Comparison of ENCODE assay signal across 8 cellular contexts in the genomic region with DNA sequence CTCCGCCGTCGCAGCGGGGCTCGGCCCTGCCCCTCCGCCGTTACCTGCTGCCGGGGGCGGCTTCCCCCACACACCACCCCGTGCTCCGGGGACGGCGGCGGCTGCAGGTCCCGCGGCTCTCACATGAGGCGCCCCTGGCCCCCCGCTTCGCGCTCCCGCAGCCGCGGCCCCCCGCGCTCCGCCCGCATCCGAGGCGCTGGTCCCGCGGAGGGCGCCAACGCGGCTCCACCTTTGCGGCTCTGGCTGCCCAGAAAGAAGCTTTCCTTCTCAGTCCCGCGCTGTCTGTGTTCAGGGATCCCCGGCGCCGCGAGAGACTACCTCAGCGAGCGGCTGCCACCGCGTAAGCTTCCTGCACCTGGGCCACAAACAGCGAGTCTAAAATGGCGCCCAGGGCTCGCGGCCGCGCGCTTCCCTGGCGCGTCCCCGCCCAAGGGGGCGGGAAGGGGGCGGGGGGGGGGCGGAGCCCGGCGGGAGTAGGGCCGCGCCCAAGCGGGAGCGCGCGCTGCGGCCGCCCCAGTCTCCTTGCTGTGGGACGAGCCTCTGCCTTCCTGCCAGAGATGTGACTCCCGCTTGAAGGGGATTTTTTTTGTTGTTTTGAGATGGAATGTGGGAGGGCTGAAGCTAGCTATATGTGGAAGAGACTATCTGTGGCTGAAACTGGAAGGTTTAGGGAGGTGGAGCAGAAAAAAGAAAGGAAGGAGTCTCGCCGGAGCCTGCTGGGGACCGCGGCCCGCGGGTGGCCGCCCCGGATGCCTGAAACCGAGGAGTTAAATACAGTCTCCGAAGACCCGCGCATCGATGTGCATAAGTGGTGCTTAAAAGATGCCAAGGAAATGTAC. TPM values are rescaled to one million over a fixed set of nuclear protein-coding genes. Genes with fewer than 3 reads are reported as not detected.
DNase-seq lines count a peak whose midpoint lies in the region; ATAC-seq lines count a peak whose summit lies in the region.

TSS of gene FBXL3 (minus strand) at position 377 of the 839 bp plus-strand sequence. CDS start 5,299 bp downstream, outside the sequence.

- H2BK15ac ChIP-seq in mesenchymal stem cell (ENCODE audit: low read depth, poor library complexity, severe bottlenecking), result peak within 1 kb of the TSS; percentile 55

- no peak within 1 kb of the TSS for H2AK5ac ChIP-seq in mesenchymal stem cell (ENCODE audit: low read length, severe bottlenecking)

- peak within 1 kb of the TSS; percentile 80 to 99 for H3K18ac ChIP-seq in mesenchymal stem cell (ENCODE audit: low read depth in 1 of 2, low read length in 2 of 2)

- peak within 1 kb of the TSS; percentile 55 to 89 for H3K4ac ChIP-seq in mesenchymal stem cell (ENCODE audit: low read depth in 1 of 2, low read length in 2 of 2)

- WGBS in mesenchymal stem cell, result under 1% methylated on average over 70 of the region's 83 CpGs

- H3K27me3 ChIP-seq in mesenchymal stem cell (ENCODE audit: control insufficient read depth in 1 of 2, insufficient read depth in 1 of 2, low read length in 2 of 2), result no peaks in the 10 kb centered on the region

- peak within 1 kb of the TSS in 1 of 2 experiments; percentile 93 for H3K14ac ChIP-seq in mesenchymal stem cell (ENCODE audit: low read length in 2 of 2)

- peak within 1 kb of the TSS; percentile 97 for H4K8ac ChIP-seq in mesenchymal stem cell (ENCODE audit: low read length)

- H3K27me3 Mint-ChIP-seq in effector memory CD8-positive, alpha-beta T cell, result peaks cover 7 to 9% of the 10 kb centered on the region in 2 donors

- peak within 1 kb of the TSS; percentile 97 for H2AFZ ChIP-seq in mesenchymal stem cell (ENCODE audit: low read depth, low read length)

- no peak within 1 kb of the TSS for H2BK12ac ChIP-seq in mesenchymal stem cell (ENCODE audit: low read length in 2 of 2)

- H3K27ac Mint-ChIP-seq in effector memory CD8-positive, alpha-beta T cell, result peak within 1 kb of the TSS; percentile 93 to 96

- no peaks in the 10 kb centered on the region for H3K79me1 ChIP-seq in mesenchymal stem cell (replicated peaks; ENCODE audit: low read length, poor library complexity, severe bottlenecking)

- peak; percentile 98 for DNase-seq in COLO668 (lab: John Stamatoyannopoulos, UW; ENCODE audit: unreplicated experiment)
- peak; percentile 62 for DNase-seq in HS-27A (ENCODE audit: low read depth)
- DNase-seq in NOMO-1 treated with dmso at 0.1 percent for 144 hours (lab: John Stamatoyannopoulos, UW; ENCODE audit: unreplicated experiment), result peak; percentile 65
- DNase-seq in activated CD8-positive, alpha-beta memory T cell treated with anti-CD3 and anti-CD28 coated beads for 48 hours (ENCODE audit: low read depth in 2 of 3, low spot score in 2 of 3), result peak; percentile 48 to 71 (median 62)
- peak; percentile 71 to 77 (median 75) for DNase-seq in effector memory CD8-positive, alpha-beta T cell
- peak; percentile 93 for DNase-seq in mesenchymal stem cell
- DNase-seq in stimulated activated CD8-positive, alpha-beta memory T cell treated with anti-CD3 and anti-CD28 coated beads, Interleukin-12 subunit alpha, Interleukin-12 subunit beta, amount 100 ng/mL, for 24 hours (ENCODE audit: extremely low read depth), result peak; percentile 58

- peak within 1 kb of the TSS; percentile 21 for H2BK120ac ChIP-seq in mesenchymal stem cell (ENCODE audit: low read depth, low read length)

- H3K36me3 ChIP-seq in mesenchymal stem cell (ENCODE audit: control insufficient read depth in 1 of 2, insufficient read depth in 2 of 2, low read depth in 1 of 2, low read length in 2 of 2), result no peaks in the 10 kb centered on the region

- no peaks in the 10 kb centered on the region for H3K9me3 ChIP-seq in mesenchymal stem cell (ENCODE audit: control insufficient read depth, low read length)

- peak within 1 kb of the TSS; percentile 95 for H4K91ac ChIP-seq in mesenchymal stem cell (ENCODE audit: low read length)

- peak; percentile 46 for ATAC-seq in GM19468 (IDR thresholded peaks at IDR 0.05; ENCODE audit: extremely low read depth, unreplicated experiment)
- ATAC-seq in effector memory CD8-positive, alpha-beta T cell (replicated peaks), result peak; percentile 74

- peak within 1 kb of the TSS; percentile 63 for H2BK5ac ChIP-seq in mesenchymal stem cell (ENCODE audit: low read depth, low read length, poor library complexity, severe bottlenecking)

- H3K4me3 ChIP-seq in mesenchymal stem cell (ENCODE audit: insufficient read depth in 1 of 2, low read depth in 1 of 2, low read length in 2 of 2), result peak within 1 kb of the TSS; percentile 85 to 96

- H3K36me3 Mint-ChIP-seq in effector memory CD8-positive, alpha-beta T cell (ENCODE audit: insufficient read depth), result peaks cover 36% of the 10 kb centered on the region

- peak within 1 kb of the TSS; percentile 87 for H3K4me2 ChIP-seq in mesenchymal stem cell (ENCODE audit: low read length, poor library complexity, severe bottlenecking)

- H3K23ac ChIP-seq in mesenchymal stem cell (ENCODE audit: low read length in 2 of 2), result peak within 1 kb of the TSS in 1 of 2 experiments; percentile 59

- peak within 1 kb of the TSS; percentile 92 for H3K27ac ChIP-seq in mesenchymal stem cell (ENCODE audit: low read length, poor library complexity, severe bottlenecking)

- peaks cover 10% of the 10 kb centered on the region for H3K4me1 ChIP-seq in mesenchymal stem cell (ENCODE audit: control insufficient read depth, insufficient read depth, low read depth, low read length)

- peak within 1 kb of the TSS; percentile 93 for H3K9ac ChIP-seq in mesenchymal stem cell (ENCODE audit: low read length)

- H3K4me1 Mint-ChIP-seq in effector memory CD8-positive, alpha-beta T cell (ENCODE audit: low read depth in 2 of 2), result peaks cover 36 to 40% of the 10 kb centered on the region in 2 donors

- H3K9me3 Mint-ChIP-seq in effector memory CD8-positive, alpha-beta T cell, result no peaks in the 10 kb centered on the region

- peak within 1 kb of the TSS; percentile 90 to 97 for H3K4me3 Mint-ChIP-seq in effector memory CD8-positive, alpha-beta T cell

RNA-seq across cellular contexts. Expression of gene FBXL3, which starts in this region (rescaled TPM):
- polyA plus RNA-seq in mesenchymal stem cell (2013, experiment 1 of 2), result 20.0 TPM
- polyA plus RNA-seq in mesenchymal stem cell (2013, experiment 2 of 2), result 22.4 TPM

Comparison
In these comparisons a context has a peak if more than half of its experiments do, and no peak if none do; other contexts are left out.
1. Peak in every context shown above with its lines: DNase-seq, ATAC-seq, H3K4me3 ChIP-seq and H3K27ac ChIP-seq.